In the genomic region with DNA sequence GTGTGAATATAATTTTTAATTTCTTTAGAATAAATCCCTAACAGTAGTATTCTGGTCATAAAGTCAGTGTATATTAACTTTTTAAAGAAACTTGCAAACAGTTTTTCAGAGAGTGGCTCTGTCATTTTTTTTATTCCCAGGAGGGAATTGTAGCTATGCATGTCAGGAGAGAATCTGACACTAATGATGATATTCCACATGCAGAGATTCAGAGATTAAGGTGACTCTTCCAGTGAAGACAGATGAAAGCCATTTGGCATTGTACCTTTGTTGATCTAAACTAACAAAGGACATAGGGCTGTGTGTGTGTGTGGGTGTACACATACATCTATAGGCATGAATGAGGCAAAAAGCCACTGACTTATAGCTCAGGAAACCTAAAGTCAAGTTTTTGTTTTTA, we compare ENCODE assay signal across 34 cellular contexts.
"Had no signal": no experiment of that assay in that cellular context is flagged by ENCODE, and none has a peak within 500 bp of the region (broad histone marks: within the 10 kb centered on the region; RNA-seq: fewer than 3 reads in every experiment).

No MANE protein-coding gene starts in this region.

- H3K27me3 Mint-ChIP-seq: activated B cell treated with CpG ODN at 0.5 μM for 24 hours; activated CD4-positive, alpha-beta memory T cell treated with anti-CD3 and anti-CD28 coated beads, Interleukin-2, amount 10 ng/mL, durations not matched to agents 7 days and 5 days; activated CD8-positive, alpha-beta memory T cell treated with anti-CD3 and anti-CD28 coated beads, Interleukin-2, amount 10 ng/mL, durations not matched to agents 7 days and 5 days; activated naive CD8-positive, alpha-beta T cell treated with anti-CD3 and anti-CD28 coated beads for 36 hours; activated T-cell treated with anti-CD3 and anti-CD28 coated beads, Interleukin-2, amount 50 U/mL, for 24 hours had no signal

- H3K9me3 ChIP-seq: adrenal gland, body of pancreas had no signal

- H3K4me1 Mint-ChIP-seq: activated B cell treated with CpG ODN at 0.5 μM for 24 hours; activated CD4-positive, alpha-beta memory T cell treated with anti-CD3 and anti-CD28 coated beads, Interleukin-2, amount 10 ng/mL, durations not matched to agents 7 days and 5 days; activated CD4-positive, alpha-beta T cell treated with anti-CD3 and anti-CD28 coated beads for 36 hours; activated CD4-positive, alpha-beta T cell treated with anti-CD3 and anti-CD28 coated beads, Interleukin-2, amount 10 ng/mL, durations not matched to agents 7 days and 5 days; activated CD8-positive, alpha-beta memory T cell treated with anti-CD3 and anti-CD28 coated beads, Interleukin-2, amount 10 ng/mL, durations not matched to agents 7 days and 5 days; activated naive CD8-positive, alpha-beta T cell treated with anti-CD3 and anti-CD28 coated beads for 36 hours had no signal

- H3K36me3 Mint-ChIP-seq: activated CD8-positive, alpha-beta memory T cell treated with anti-CD3 and anti-CD28 coated beads, Interleukin-2, amount 10 ng/mL, durations not matched to agents 7 days and 5 days; activated naive CD4-positive, alpha-beta T cell treated with anti-CD3 and anti-CD28 coated beads, Interleukin-2, amount 50 U/mL, for 72 hours; activated naive CD8-positive, alpha-beta T cell treated with anti-CD3 and anti-CD28 coated beads for 36 hours had no signal

- ATAC-seq: activated CD4-positive, alpha-beta T cell treated with anti-CD3 and anti-CD28 coated beads for 36 hours; activated CD8-positive, alpha-beta memory T cell treated with anti-CD3 and anti-CD28 coated beads, Interleukin-2, amount 10 ng/mL, durations not matched to agents 7 days and 5 days; activated CD8-positive, alpha-beta T cell treated with anti-CD3 and anti-CD28 coated beads, Interleukin-2, amount 10 ng/mL, durations not matched to agents 7 days and 5 days; activated naive CD4-positive, alpha-beta T cell treated with anti-CD3 and anti-CD28 coated beads, Interleukin-2, amount 50 U/mL, for 72 hours; body of pancreas had no signal

- H3K27ac Mint-ChIP-seq: activated B cell treated with CpG ODN at 0.5 μM for 24 hours; activated CD4-positive, alpha-beta memory T cell treated with anti-CD3 and anti-CD28 coated beads, Interleukin-2, amount 10 ng/mL, durations not matched to agents 7 days and 5 days; activated CD4-positive, alpha-beta T cell treated with anti-CD3 and anti-CD28 coated beads for 36 hours; activated CD4-positive, alpha-beta T cell treated with anti-CD3 and anti-CD28 coated beads, Interleukin-2, amount 10 ng/mL, durations not matched to agents 7 days and 5 days; activated CD8-positive, alpha-beta memory T cell treated with anti-CD3 and anti-CD28 coated beads, Interleukin-2, amount 10 ng/mL, durations not matched to agents 7 days and 5 days; activated CD8-positive, alpha-beta T cell treated with anti-CD3 and anti-CD28 coated beads, Interleukin-2, amount 10 ng/mL, durations not matched to agents 7 days and 5 days; activated naive CD4-positive, alpha-beta T cell treated with anti-CD3 and anti-CD28 coated beads for 36 hours; activated naive CD8-positive, alpha-beta T cell treated with anti-CD3 and anti-CD28 coated beads for 36 hours; activated T-cell treated with anti-CD3 and anti-CD28 coated beads, Interleukin-2, amount 50 U/mL, for 24 hours; activated T-helper 2 cell treated with anti-CD3 and anti-CD28 coated beads, Interferon-gamma antibody, Interleukin-2, Interleukin-4, amounts not matched to agents 10 μg/mL and 5 μg/mL and 100 μg/mL, durations not matched to agents 14 hours and 24 hours and 36 hours; T-helper 1 cell treated with Interleukin-12 subunit alpha and Interleukin-12 subunit beta and Interleukin-4 antibody, amounts not matched to agents 30 μg/mL and 1 μg/mL, for 36 hours; T-helper 2 cell treated with Interferon-gamma antibody and Interleukin-4, amounts not matched to agents 5 μg/mL and 100 μg/mL, for 36 hours had no signal

- H3K4me3 ChIP-seq: adrenal gland, body of pancreas, breast epithelium had no signal

- DNase-seq: activated B cell treated with CpG ODN at 0.5 μM for 24 hours; activated CD4-positive, alpha-beta memory T cell treated with anti-CD3 and anti-CD28 coated beads, Interleukin-2, amount 10 ng/mL, durations not matched to agents 7 days and 5 days; activated CD4-positive, alpha-beta T cell treated with anti-CD3 and anti-CD28 coated beads for 1 hour; activated CD4-positive, alpha-beta T cell treated with anti-CD3 and anti-CD28 coated beads for 36 hours; activated CD4-positive, alpha-beta T cell treated with anti-CD3 and anti-CD28 coated beads for 48 hours; activated CD4-positive, alpha-beta T cell treated with anti-CD3 and anti-CD28 coated beads, Interleukin-2, amount 10 ng/mL, durations not matched to agents 7 days and 5 days; activated CD4-positive, alpha-beta T cell treated with anti-CD3 and anti-CD28 coated beads, Interleukin-2, amount 50 U/mL, for 48 hours; activated CD8-positive, alpha-beta memory T cell treated with anti-CD3 and anti-CD28 coated beads for 24 hours; activated CD8-positive, alpha-beta memory T cell treated with anti-CD3 and anti-CD28 coated beads, Interleukin-2, amount 10 ng/mL, durations not matched to agents 7 days and 5 days; activated CD8-positive, alpha-beta memory T cell treated with anti-CD3 and anti-CD28 coated beads, Interleukin-2, amount 50 U/mL, for 48 hours; activated CD8-positive, alpha-beta T cell treated with anti-CD3 and anti-CD28 coated beads, Interleukin-2, amount 10 ng/mL, durations not matched to agents 7 days and 5 days; activated effector memory CD4-positive, alpha-beta T cell treated with Interleukin-2 at 50 U/mL for 16 hours; activated gamma-delta T cell treated with Interleukin-2 at 50 U/mL for 16 hours; activated naive CD4-positive, alpha-beta T cell; activated naive CD4-positive, alpha-beta T cell treated with anti-CD3 and anti-CD28 coated beads for 36 hours; activated naive CD4-positive, alpha-beta T cell treated with anti-CD3 and anti-CD28 coated beads, Interleukin-2, amount 50 U/mL, for 16 hours; activated naive CD8-positive, alpha-beta T cell treated with anti-CD3 and anti-CD28 coated beads for 36 hours; activated T-cell treated with anti-CD3 and anti-CD28 coated beads, Interleukin-2, amount 50 U/mL, for 24 hours; activated T-cell treated with anti-CD3 and anti-CD28 coated beads, Interleukin-2, amount 50 U/mL, for 48 hours; adrenal gland; amniotic stem cell; aorta; body of pancreas; brain microvascular endothelial cell; central memory CD4-positive, alpha-beta T cell; T-helper 1 cell; T-helper 2 cell; T-helper 9 cell had no signal

- H3K27ac ChIP-seq: brain microvascular endothelial cell, breast epithelium, VCaP had no signal

- H3K36me3 ChIP-seq: adrenal gland, brain microvascular endothelial cell, breast epithelium had no signal

- H3K27me3 ChIP-seq: adrenal gland, body of pancreas, brain microvascular endothelial cell, breast epithelium had no signal

- H3K9me3 Mint-ChIP-seq: activated CD4-positive, alpha-beta memory T cell treated with anti-CD3 and anti-CD28 coated beads, Interleukin-2, amount 10 ng/mL, durations not matched to agents 7 days and 5 days; activated CD4-positive, alpha-beta T cell treated with anti-CD3 and anti-CD28 coated beads, Interleukin-2, amount 10 ng/mL, durations not matched to agents 7 days and 5 days; activated T-helper 2 cell treated with anti-CD3 and anti-CD28 coated beads, Interferon-gamma antibody, Interleukin-2, Interleukin-4, amounts not matched to agents 10 μg/mL and 5 μg/mL and 100 μg/mL, durations not matched to agents 14 hours and 24 hours and 36 hours; T-helper 1 cell treated with Interleukin-12 subunit alpha and Interleukin-12 subunit beta and Interleukin-4 antibody, amounts not matched to agents 30 μg/mL and 1 μg/mL, for 36 hours; T-helper 2 cell treated with Interferon-gamma antibody and Interleukin-4, amounts not matched to agents 5 μg/mL and 100 μg/mL, for 36 hours had no signal

- H3K4me3 Mint-ChIP-seq: activated B cell treated with CpG ODN at 0.5 μM for 24 hours; activated CD4-positive, alpha-beta memory T cell treated with anti-CD3 and anti-CD28 coated beads, Interleukin-2, amount 10 ng/mL, durations not matched to agents 7 days and 5 days; activated CD4-positive, alpha-beta T cell treated with anti-CD3 and anti-CD28 coated beads for 36 hours; activated CD4-positive, alpha-beta T cell treated with anti-CD3 and anti-CD28 coated beads, Interleukin-2, amount 10 ng/mL, durations not matched to agents 7 days and 5 days; activated CD8-positive, alpha-beta memory T cell treated with anti-CD3 and anti-CD28 coated beads, Interleukin-2, amount 10 ng/mL, durations not matched to agents 7 days and 5 days; activated CD8-positive, alpha-beta T cell treated with anti-CD3 and anti-CD28 coated beads, Interleukin-2, amount 10 ng/mL, durations not matched to agents 7 days and 5 days; activated naive CD4-positive, alpha-beta T cell treated with anti-CD3 and anti-CD28 coated beads for 36 hours; activated naive CD8-positive, alpha-beta T cell treated with anti-CD3 and anti-CD28 coated beads for 36 hours; activated T-cell treated with anti-CD3 and anti-CD28 coated beads, Interleukin-2, amount 50 U/mL, for 24 hours; T-helper 1 cell treated with Interleukin-12 subunit alpha and Interleukin-12 subunit beta and Interleukin-4 antibody, amounts not matched to agents 30 μg/mL and 1 μg/mL, for 36 hours; T-helper 2 cell treated with Interferon-gamma antibody and Interleukin-4, amounts not matched to agents 5 μg/mL and 100 μg/mL, for 36 hours had no signal
